In the genomic region with DNA sequence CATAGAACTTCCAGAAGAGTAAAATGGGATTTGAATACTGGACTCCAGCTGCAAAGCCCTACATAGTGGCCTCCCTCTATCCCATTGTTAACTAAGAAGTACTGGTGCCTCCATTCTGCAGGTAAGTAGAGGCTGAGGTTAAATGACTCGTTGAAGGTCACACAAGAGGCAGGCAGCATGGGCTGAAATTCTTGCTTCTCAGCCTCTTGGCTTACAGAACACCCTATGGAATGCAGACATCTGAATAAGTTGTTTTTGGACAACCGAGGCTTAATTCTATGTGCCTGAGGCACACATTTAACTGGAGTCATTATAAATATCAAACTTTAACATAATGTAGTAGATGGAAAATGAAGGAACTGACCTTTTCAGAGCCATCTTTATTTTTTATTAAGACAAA, we compare ENCODE assay signal across 18 cellular contexts. TPM values are rescaled to one million over a fixed set of nuclear protein-coding genes. Genes with fewer than 3 reads are reported as not detected.
A peak's percentile ranks its signal among the peaks of the same experiment; 100 is the strongest.
DNase-seq lines count a peak whose midpoint lies in the region; ATAC-seq, FAIRE-seq and TF ChIP-seq lines count a peak whose summit lies in the region.
"Had no signal": no experiment of that assay in that cellular context is flagged by ENCODE, and none has a peak within 500 bp of the region (broad histone marks: within the 10 kb centered on the region; RNA-seq: fewer than 3 reads in every experiment).

No MANE protein-coding gene starts in this region.

- H3K79me2 ChIP-seq in GM23248 (ENCODE audit: insufficient read depth): peaks cover 96% of the 10 kb centered on the region

- H3K4me2 ChIP-seq in GM23248 (ENCODE audit: unreplicated experiment): no peak overlapping the region
- H3K4me2 ChIP-seq: BLaER1 treated with 17β-estradiol and CSF1 and Interleukin-3, amounts not matched to agents 10 nM and 100 nM had no signal

- H3K9me3 Mint-ChIP-seq in WTC11 (no peaks in the 10 kb centered on the region), chondrocyte (ENCODE audit: low read depth) (no peaks in the 10 kb centered on the region)
- H3K9me3 Mint-ChIP-seq: CD4-positive, CD25-positive, alpha-beta regulatory T cell had no signal

- H3K4me3 ChIP-seq in GM23248: no peak overlapping the region
- H3K4me3 ChIP-seq: BLaER1 treated with 17β-estradiol and CSF1 and Interleukin-3, amounts not matched to agents 10 nM and 100 nM; HAP-1 had no signal

- H2AFZ ChIP-seq in GM23248: no peak overlapping the region

- no peaks in the 10 kb centered on the region; the same call in 1 of the 2 replicates for H3K36me3 ChIP-seq in GM23248 (ENCODE audit: low read depth)

- ATAC-seq in WTC11 (no peak), GM18858 (IDR thresholded peaks at IDR 0.05; ENCODE audit: unreplicated experiment) (no peak)

- peaks cover 9% of the 10 kb centered on the region; the same call in 1 of the 2 replicates for H3F3A ChIP-seq in GM23248 (ENCODE audit: insufficient read depth)

- H3K27ac Mint-ChIP-seq in WTC11 (peak overlapping the region; percentile 51; the same call in 1 of the 2 replicates), chondrocyte (ENCODE audit: unreplicated experiment) (peak overlapping the region; percentile 49)
- H3K27ac Mint-ChIP-seq: CD4-positive, CD25-positive, alpha-beta regulatory T cell had no signal

- no peaks in the 10 kb centered on the region for H3K9me2 ChIP-seq in GM23248 (ENCODE audit: insufficient read depth)

- H3K27me3 Mint-ChIP-seq in WTC11 (ENCODE audit: low read depth) (no peaks in the 10 kb centered on the region), chondrocyte (ENCODE audit: low read depth) (no peaks in the 10 kb centered on the region)
- H3K27me3 Mint-ChIP-seq: CD4-positive, CD25-positive, alpha-beta regulatory T cell had no signal

- H3K27me3 ChIP-seq in GM23248 (replicated peaks; ENCODE audit: insufficient read depth): no peaks in the 10 kb centered on the region
- H3K27me3 ChIP-seq: BLaER1 treated with 17β-estradiol and CSF1 and Interleukin-3, amounts not matched to agents 10 nM and 100 nM had no signal

- H3K9me3 ChIP-seq in GM23248 (ENCODE audit: low read depth): no peaks in the 10 kb centered on the region
- H3K9me3 ChIP-seq: BLaER1 treated with 17β-estradiol and CSF1 and Interleukin-3, amounts not matched to agents 10 nM and 100 nM; HAP-1 had no signal

- CTCF ChIA-PET in WTC11 (lab: Charles Lee): interaction anchor here (0.6 kb wide), 1 partner anchor 374 kb away, joined by 3 read pairs; no protein-coding TSS in a partner anchor

- no peaks in the 10 kb centered on the region for H4K20me1 ChIP-seq in GM23248 (ENCODE audit: insufficient read depth)

- H3K4me1 Mint-ChIP-seq in WTC11 (peaks cover 57% of the 10 kb centered on the region), chondrocyte (ENCODE audit: low read depth) (peaks cover 46% of the 10 kb centered on the region)

- FAIRE-seq in D721Med (lab: Jason Lieb, UNC): no peak
- FAIRE-seq: H1 had no signal

- H3K36me3 Mint-ChIP-seq in WTC11 (peaks cover 7% of the 10 kb centered on the region), chondrocyte (ENCODE audit: low read depth) (peaks cover 1% of the 10 kb centered on the region)

- in situ Hi-C loops in GM23248 (cut with MboI): no loop called here

- H3K9ac ChIP-seq in GM23248: no peak overlapping the region
- H3K9ac ChIP-seq: BLaER1 treated with 17β-estradiol and CSF1 and Interleukin-3, amounts not matched to agents 10 nM and 100 nM had no signal

- H3K27ac ChIP-seq in GM23248: no peak overlapping the region
- H3K27ac ChIP-seq: BLaER1 treated with 17β-estradiol and CSF1 and Interleukin-3, amounts not matched to agents 10 nM and 100 nM; HL-60 had no signal

- POLR2A ChIA-PET in WTC11 (lab: Charles Lee): interaction anchor here (0.7 kb wide), 1 partner anchor 1288 kb away, joined by 9 read pairs; no protein-coding TSS in a partner anchor

- peak; percentile 11 for DNase-seq in GM23248
- DNase-seq in WTC11 (ENCODE audit: low spot score): no peak
- no peak for DNase-seq in chondrocyte (ENCODE audit: low spot score)
- no peak for DNase-seq in D721Med (ENCODE audit: insufficient read length, low spot score)
- no peak for DNase-seq in LoVo (ENCODE audit: low spot score)
- DNase-seq in DMS79 treated with DMSO at 0.1 percent for 48 hours (lab: John Stamatoyannopoulos, UW): no peak
- DNase-seq: ACHN; CD4-positive, CD25-positive, alpha-beta regulatory T cell; DMS 273 treated with DMSO at 0.1 percent for 48 hours; DMS79; GF-D8; Kasumi-1; KBM-7 had no signal

- no peak overlapping the region for H3K4me3 Mint-ChIP-seq in WTC11
- H3K4me3 Mint-ChIP-seq in chondrocyte (ENCODE audit: unreplicated experiment): no peak overlapping the region
- H3K4me3 Mint-ChIP-seq: CD4-positive, CD25-positive, alpha-beta regulatory T cell had no signal

- TF ChIP-seq CTCF in WTC11 (IDR thresholded peaks at IDR 0.05): no peak
- no peak for TF ChIP-seq CTCF in chondrocyte (IDR thresholded peaks at IDR 0.05)
- TF ChIP-seq CTCF in D721Med (IDR thresholded peaks at IDR 0.05; ENCODE audit: insufficient read depth, missing control alignments): no peak

- H3K4me1 ChIP-seq in GM23248 (ENCODE audit: insufficient read depth): peaks cover 21% of the 10 kb centered on the region

- 47 to 57% methylated on average over 2 of the region's 2 CpGs for WGBS in GM23248 (ENCODE audit: low coverage in 1 of 2, low lambda C conversion rate in 2 of 2, missing lambda C conversion rate in 2 of 2), 2 experiments

TF ChIP-seq in WTC11, 78 proteins besides CTCF, POLR2A, EP300 and RAD21:
- no peak for TF ChIP-seq NFE2L1 (CRISPR knock-in tag; IDR thresholded peaks at IDR 0.05)
- TF ChIP-seq SP1 (CRISPR knock-in tag; conservative IDR thresholded peaks at IDR 0.05): no peak
- TF ChIP-seq IRF2 (CRISPR knock-in tag; IDR thresholded peaks at IDR 0.05; ENCODE audit: borderline replicate concordance, low read depth): no peak
- no peak for TF ChIP-seq NR2C2 (CRISPR knock-in tag; IDR thresholded peaks at IDR 0.05)
- TF ChIP-seq PRDM15 (CRISPR knock-in tag; IDR thresholded peaks at IDR 0.05): no peak
- TF ChIP-seq, protein P1, sequence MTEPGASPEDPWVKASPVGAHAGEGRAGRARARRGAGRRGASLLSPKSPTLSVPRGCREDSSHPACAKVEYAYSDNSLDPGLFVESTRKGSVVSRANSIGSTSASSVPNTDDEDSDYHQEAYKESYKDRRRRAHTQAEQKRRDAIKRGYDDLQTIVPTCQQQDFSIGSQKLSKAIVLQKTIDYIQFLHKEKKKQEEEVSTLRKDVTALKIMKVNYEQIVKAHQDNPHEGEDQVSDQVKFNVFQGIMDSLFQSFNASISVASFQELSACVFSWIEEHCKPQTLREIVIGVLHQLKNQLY (CRISPR knock-in tag; IDR thresholded peaks at IDR 0.05): no peak
- TF ChIP-seq CREM (CRISPR knock-in tag; IDR thresholded peaks at IDR 0.05): no peak
- no peak for TF ChIP-seq NR1H2 (CRISPR knock-in tag; IDR thresholded peaks at IDR 0.05)
- no peak for TF ChIP-seq TEAD4 (CRISPR knock-in tag; IDR thresholded peaks at IDR 0.05)
TF ChIP-seq in WTC11: peak in this region for 0.

RNA-seq across cellular contexts. Expression of gene DNAJC11, which starts 5.8 kb away (rescaled TPM):
- 23.4 and 28.9 TPM in 2 replicates for total RNA-seq in GM23248 (2014; rRNA removed; shearing (Covaris generic))
- polyA plus RNA-seq in GM23248 (2016; fragmentation: Nextera tagmentation; extraction: Ambion mirVana): 40.6 and 46.9 TPM in 2 replicates
- total RNA-seq in WTC11 (2021): 91.3 to 102 TPM (median 93.4 TPM) in 3 replicates
- 46.3 to 49.7 TPM (median 47.2 TPM) in 3 replicates for total RNA-seq in chondrocyte
